28 cellular contexts compared by ENCODE assay signal in the genomic region with DNA sequence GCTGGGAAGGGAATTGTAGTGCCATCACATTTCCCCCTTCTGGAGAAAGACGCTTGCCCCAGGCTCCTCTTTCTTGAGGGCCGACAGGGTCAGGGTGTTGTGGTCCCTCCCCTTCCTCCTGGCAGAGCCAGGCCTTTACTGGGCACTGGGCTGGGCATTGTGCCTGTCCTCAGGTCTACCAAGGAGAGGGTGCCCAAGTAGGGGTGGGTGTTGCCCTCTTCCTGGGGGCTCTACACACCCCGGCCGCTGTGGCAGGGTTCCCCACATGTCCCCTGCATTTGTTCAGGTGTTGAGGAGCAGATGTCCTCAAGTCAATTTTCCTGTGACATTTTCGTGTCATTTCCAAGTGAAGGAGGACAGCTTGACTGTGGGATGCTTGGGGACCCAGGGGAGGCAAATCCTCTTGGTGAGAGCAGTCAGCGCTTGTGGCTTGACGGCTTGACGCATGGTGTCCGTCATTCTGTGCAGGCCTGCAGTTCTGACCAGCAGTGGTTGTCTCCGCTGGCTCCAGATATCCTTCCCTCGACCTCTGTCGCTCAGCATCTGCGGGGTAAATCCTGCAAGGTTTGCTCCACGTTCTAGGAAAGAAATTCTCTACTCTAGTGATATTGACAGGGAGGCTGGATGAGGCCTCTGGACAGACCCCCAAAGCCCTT.
DNase-seq lines count a peak whose midpoint lies in the region; ATAC-seq and TF ChIP-seq lines count a peak whose summit lies in the region.
"Had no signal": no experiment of that assay in that cellular context is flagged by ENCODE, and none has a peak within 500 bp of the region (broad histone marks: within the 10 kb centered on the region; RNA-seq: fewer than 3 reads in every experiment).

No MANE protein-coding gene starts in this region.

- H3K27me3 ChIP-seq in osteoblast (ENCODE audit: insufficient read depth, low read length) = peaks cover 2% of the 10 kb centered on the region
- no peaks in the 10 kb centered on the region for H3K27me3 ChIP-seq in upper lobe of right lung
- H3K27me3 ChIP-seq in esophagus squamous epithelium = no peaks in the 10 kb centered on the region
- H3K27me3 ChIP-seq: BE2C had no signal

- no peaks in the 10 kb centered on the region for H3K36me3 Mint-ChIP-seq in chondrocyte (ENCODE audit: low read depth)
- H3K36me3 Mint-ChIP-seq: CD14-positive monocyte; CD8-positive, alpha-beta memory T cell had no signal

- TF ChIP-seq POLR2A in esophagus squamous epithelium (IDR thresholded peaks at IDR 0.05) = no peak

- no peaks in the 10 kb centered on the region for H3K79me2 ChIP-seq in osteoblast (ENCODE audit: insufficient read depth, low read length)

- H3K9me3 ChIP-seq in osteoblast (ENCODE audit: low read depth, low read length) = no peaks in the 10 kb centered on the region
- H3K9me3 ChIP-seq in upper lobe of right lung = no peaks in the 10 kb centered on the region
- H3K9me3 ChIP-seq in esophagus squamous epithelium = no peaks in the 10 kb centered on the region
- H3K9me3 ChIP-seq: BE2C had no signal

- H3K4me1 ChIP-seq in osteoblast (ENCODE audit: insufficient read depth, low read length) (no peaks in the 10 kb centered on the region), upper lobe of right lung (no peaks in the 10 kb centered on the region), esophagus squamous epithelium (no peaks in the 10 kb centered on the region)

- peaks cover 2% of the 10 kb centered on the region for H3K27me3 Mint-ChIP-seq in chondrocyte (ENCODE audit: low read depth)

- no peaks in the 10 kb centered on the region for H4K20me1 ChIP-seq in osteoblast (ENCODE audit: insufficient read depth, low read length)

- no peak overlapping the region for H3K4me3 ChIP-seq in osteoblast (ENCODE audit: insufficient read depth, low read length)
- H3K4me3 ChIP-seq in upper lobe of right lung = no peak overlapping the region
- H3K4me3 ChIP-seq in esophagus squamous epithelium = no peak overlapping the region
- H3K4me3 ChIP-seq: GM12878 had no signal

- H3K36me3 ChIP-seq in osteoblast (ENCODE audit: insufficient read depth, low read length) = no peaks in the 10 kb centered on the region
- no peaks in the 10 kb centered on the region for H3K36me3 ChIP-seq in upper lobe of right lung
- no peaks in the 10 kb centered on the region for H3K36me3 ChIP-seq in esophagus squamous epithelium
- H3K36me3 ChIP-seq: BE2C had no signal

- H3K4me1 Mint-ChIP-seq in chondrocyte (ENCODE audit: low read depth) = no peaks in the 10 kb centered on the region
- H3K4me1 Mint-ChIP-seq: CD14-positive monocyte; CD8-positive, alpha-beta memory T cell had no signal

- no peak overlapping the region for H3K27ac ChIP-seq in osteoblast (ENCODE audit: low read depth, low read length)
- no peak overlapping the region for H3K27ac ChIP-seq in upper lobe of right lung
- no peak overlapping the region for H3K27ac ChIP-seq in esophagus squamous epithelium
- H3K27ac ChIP-seq: HL-60, RWPE1 had no signal

- WGBS in esophagus squamous epithelium, 2 donors = 72 to 85% methylated on average over 7 to 10 of the region's 14 CpGs

- intact Hi-C loops in upper lobe of right lung (cut with DNase I) = no loop called here
- intact Hi-C loops in esophagus squamous epithelium (cut with DNase I) = no loop called here

- H2AFZ ChIP-seq in osteoblast (ENCODE audit: low read length) = no peak overlapping the region

- no peak overlapping the region for H3K4me2 ChIP-seq in osteoblast (ENCODE audit: insufficient read depth, low read length)

- H3K9me3 Mint-ChIP-seq in chondrocyte (ENCODE audit: low read depth) = no peaks in the 10 kb centered on the region
- H3K9me3 Mint-ChIP-seq: CD14-positive monocyte; CD8-positive, alpha-beta memory T cell had no signal

- peak; percentile 39 for DNase-seq in activated effector memory CD4-positive, alpha-beta T cell treated with anti-CD3 and anti-CD28 coated beads, Interleukin-2, amount 50 U/mL, for 16 hours
- no peak for DNase-seq in activated effector memory CD4-positive, alpha-beta T cell treated with Interleukin-2 at 50 U/mL for 16 hours
- DNase-seq in chondrocyte (ENCODE audit: low spot score) (peak; percentile 64), osteoblast (ENCODE audit: insufficient read length, low spot score, missing footprints) (peak; percentile 26), upper lobe of right lung (peak; percentile 38), esophagus squamous epithelium (lab: John Stamatoyannopoulos, UW) (no peak), middle frontal gyrus (ENCODE audit: extremely low spot score, low spot score) (no peak)
- DNase-seq: 8988T, ACHN, BE2C, DMS 273 treated with DMSO at 0.1 percent for 48 hours, DMS79, EL, GDM1, NCI-H1092, NCI-H1436, NCI-H187, NCI-H2081 treated with DMSO at 0.1 percent for 48 hours, NCI-H2171, NCI-H226, NCI-H510A, NCI-H69, SIG-M5 had no signal

- ATAC-seq in upper lobe of right lung = no peak
- ATAC-seq: GM12878 had no signal

- no peak overlapping the region for H3K27ac Mint-ChIP-seq in chondrocyte (ENCODE audit: unreplicated experiment)
- H3K27ac Mint-ChIP-seq: CD14-positive monocyte; CD8-positive, alpha-beta memory T cell had no signal

- TF ChIP-seq CTCF in chondrocyte (IDR thresholded peaks at IDR 0.05) = no peak
- TF ChIP-seq CTCF in osteoblast (IDR thresholded peaks at IDR 0.05; ENCODE audit: extremely low read depth, low read depth, low read length) = no peak
- no peak for TF ChIP-seq CTCF in upper lobe of right lung (IDR thresholded peaks at IDR 0.05)
- TF ChIP-seq CTCF in esophagus squamous epithelium (IDR thresholded peaks at IDR 0.05) = no peak

- no peak overlapping the region for H3K4me3 Mint-ChIP-seq in chondrocyte (ENCODE audit: unreplicated experiment)
- H3K4me3 Mint-ChIP-seq: CD14-positive monocyte; CD8-positive, alpha-beta memory T cell had no signal

Comparison
In these comparisons a context has a peak if more than half of its experiments do, and no peak if none do; other contexts are left out.
1. DNase-seq: peak in activated effector memory CD4-positive, alpha-beta T cell treated with anti-CD3 and anti-CD28 coated beads, Interleukin-2, amount 50 U/mL, for 16 hours (single experiment), chondrocyte (single experiment), osteoblast (single experiment) and upper lobe of right lung (single experiment); none in activated effector memory CD4-positive, alpha-beta T cell treated with Interleukin-2 at 50 U/mL for 16 hours (single experiment), esophagus squamous epithelium (single experiment) and middle frontal gyrus (single experiment).